13 cellular contexts compared by ENCODE assay signal in genomic region chr1:94130851-94131595, GRCh38. TPM values are rescaled to one million over a fixed set of nuclear protein-coding genes. Genes with fewer than 3 reads are reported as not detected.
DNase-seq lines count a peak whose midpoint lies in the region; ATAC-seq and TF ChIP-seq lines count a peak whose summit lies in the region.
"Had no signal": no experiment of that assay in that cellular context is flagged by ENCODE, and none has a peak within 500 bp of the region (broad histone marks: within the 10 kb centered on the region; RNA-seq: fewer than 3 reads in every experiment).

No MANE protein-coding gene starts in this region.

- WGBS in right lobe of liver (ENCODE audit: insufficient coverage, low coverage, low lambda C conversion rate, missing lambda C conversion rate) = 55% methylated on average over 8 of the region's 8 CpGs
- WGBS in spleen, 5 donors = 64 to 81% (median 74%) methylated on average over 8 of the region's 8 CpGs

- peak; percentile 30 for DNase-seq in PC-3
- peak; percentile 31 for DNase-seq in dermis blood vessel endothelial cell
- DNase-seq in right lobe of liver = no peak
- no peak for DNase-seq in spleen
- no peak for DNase-seq in SIG-M5 treated with dmso at 0.1 percent for 504 hours (lab: John Stamatoyannopoulos, UW; ENCODE audit: unreplicated experiment)
- DNase-seq in DMS153 (lab: John Stamatoyannopoulos, UW) = no peak
- DNase-seq: activated naive CD4-positive, alpha-beta T cell treated with anti-CD3 and anti-CD28 coated beads, Interleukin-2, amount 10 ng/mL, durations not matched to agents 7 days and 5 days; CD4-positive, CD25-positive, alpha-beta regulatory T cell; immature natural killer cell; MG63; small intestine; WERI-Rb-1 had no signal

- no peak overlapping the region for H3K9ac ChIP-seq in PC-3 (ENCODE audit: low read length)

- no TSS peak for BruUV-seq in PC-3 (replicated peaks; lab: Mats Ljungman, UMichigan)

- H3F3A ChIP-seq in PC-3 (ENCODE audit: low read length, unreplicated experiment) = no peaks in the 10 kb centered on the region

- no peaks in the 10 kb centered on the region; the same call in 1 of the 2 replicates for H3K4me1 ChIP-seq in PC-3 (ENCODE audit: insufficient read depth, low read length)
- H3K4me1 ChIP-seq in right lobe of liver = peaks cover 0 to 4% (median 0%) of the 10 kb centered on the region in 4 donors
- H3K4me1 ChIP-seq in spleen = no peaks in the 10 kb centered on the region

- intact Hi-C loops in PC-3 (cut with micrococcal nuclease) = no loop called here
- intact Hi-C loops in right lobe of liver (cut with DNase I) = no loop called here
- intact Hi-C loops in spleen (cut with DNase I; ENCODE audit: low total_unique reads) = no loop called here

- CTCF ChIA-PET in PC-3 (lab: Charles Lee) = no interaction called here

- no peak overlapping the region for H2AFZ ChIP-seq in PC-3 (ENCODE audit: low read length)

- TF ChIP-seq CTCF in PC-3 (conservative IDR thresholded peaks at IDR 0.05; ENCODE audit: low read depth, low read length) = no peak
- TF ChIP-seq CTCF in right lobe of liver (IDR thresholded peaks at IDR 0.05) = no peak
- no peak for TF ChIP-seq CTCF in spleen (IDR thresholded peaks at IDR 0.05 in 8 of 11, conservative IDR thresholded peaks at IDR 0.05 in 3 of 11)

- H3K4me3 ChIP-seq in PC-3 (ENCODE audit: low read length) = no peak overlapping the region
- no peak overlapping the region for H3K4me3 ChIP-seq in right lobe of liver
- H3K4me3 ChIP-seq in spleen = no peak overlapping the region
- H3K4me3 ChIP-seq: MG63 had no signal

- no peaks in the 10 kb centered on the region for H4K20me1 ChIP-seq in PC-3 (ENCODE audit: low read length)

- peak; percentile 31; the same call in 1 of the 2 replicates for ATAC-seq in PC-3
- ATAC-seq in right lobe of liver = peak; percentile 19 to 46 (median 28)
- no peak for ATAC-seq in GM19463 (IDR thresholded peaks at IDR 0.05; ENCODE audit: unreplicated experiment)

- H3K27ac ChIP-seq in PC-3 (ENCODE audit: low read length) (no peak overlapping the region), right lobe of liver (no peak overlapping the region), spleen (peak overlapping the region in 6 of 8 donors; percentile 14 to 39 (median 27))
- H3K27ac ChIP-seq: WERI-Rb-1 had no signal

- H3K4me2 ChIP-seq in PC-3 (ENCODE audit: low read length) = no peak overlapping the region

- no peaks in the 10 kb centered on the region for H3K9me2 ChIP-seq in PC-3 (replicated peaks; ENCODE audit: low read length)

- POLR2A ChIA-PET in PC-3 (lab: Charles Lee; ENCODE audit: unreplicated experiment) = no interaction called here

- no peaks in the 10 kb centered on the region for H3K79me2 ChIP-seq in PC-3 (ENCODE audit: low read length)

- H3K27me3 ChIP-seq in PC-3 (ENCODE audit: low read length) = no peaks in the 10 kb centered on the region
- no peaks in the 10 kb centered on the region for H3K27me3 ChIP-seq in right lobe of liver
- peaks cover 0 to 6% (median 0%) of the 10 kb centered on the region in 7 donors for H3K27me3 ChIP-seq in spleen (replicated peaks in 1 of 7)
- H3K27me3 ChIP-seq: MG63 had no signal

- H3K36me3 ChIP-seq in PC-3 (ENCODE audit: low read depth, low read length) = no peaks in the 10 kb centered on the region
- H3K36me3 ChIP-seq in right lobe of liver = no peaks in the 10 kb centered on the region
- H3K36me3 ChIP-seq in spleen = no peaks in the 10 kb centered on the region
- H3K36me3 ChIP-seq: MG63, WERI-Rb-1 had no signal

- TF ChIP-seq POLR2A in right lobe of liver (IDR thresholded peaks at IDR 0.05) (no peak), spleen (IDR thresholded peaks at IDR 0.05) (no peak)

- no peaks in the 10 kb centered on the region for H3K9me3 ChIP-seq in PC-3 (ENCODE audit: low read length)
- H3K9me3 ChIP-seq in right lobe of liver = no peaks in the 10 kb centered on the region
- peaks cover 0 to 14% (median 8%) of the 10 kb centered on the region in 8 donors for H3K9me3 ChIP-seq in spleen

RNA-seq across cellular contexts. Expression of gene ABCA4, which starts 10.1 kb away (rescaled TPM):
- total RNA-seq in PC-3 (2014; rRNA removed) = 0.23 and 0.29 TPM in 2 replicates
- total RNA-seq in dermis blood vessel endothelial cell = 113 and 177 TPM in 2 replicates
- total RNA-seq in right lobe of liver = under 1 TPM; 0.49 to 0.99 (median 0.75) TPM
- under 1 TPM; 0.17 to 0.64 (median 0.26) TPM for total RNA-seq in spleen
- polyA plus RNA-seq in spleen = under 1 TPM; 0.04 to 0.10 (median 0.05) TPM
- total RNA-seq: CD4-positive, CD25-positive, alpha-beta regulatory T cell had no signal
- polyA plus RNA-seq: CD4-positive, CD25-positive, alpha-beta regulatory T cell had no signal

Comparison
In these comparisons a context has a peak if more than half of its experiments do, and no peak if none do; other contexts are left out.
1. DNase-seq: peak in PC-3 (single experiment) and dermis blood vessel endothelial cell (single experiment); none in right lobe of liver (0 of 3), spleen (single experiment), SIG-M5 treated with dmso at 0.1 percent for 504 hours (single experiment) and DMS153 (single experiment).
2. H3K27ac ChIP-seq: peak in spleen (6 of 8); none in PC-3 (single experiment) and right lobe of liver (0 of 3).
3. RNA of gene ABCA4, which starts 10.1 kb away (total RNA-seq): 113 to 177 TPM in dermis blood vessel endothelial cell; 0.49 to 0.99 TPM in right lobe of liver, 0.23 to 0.29 TPM in PC-3 and 0.17 to 0.64 TPM in spleen; every median in the first group is over 10 times any median in the second.